8 cellular contexts compared by ENCODE assay signal in the genomic region with DNA sequence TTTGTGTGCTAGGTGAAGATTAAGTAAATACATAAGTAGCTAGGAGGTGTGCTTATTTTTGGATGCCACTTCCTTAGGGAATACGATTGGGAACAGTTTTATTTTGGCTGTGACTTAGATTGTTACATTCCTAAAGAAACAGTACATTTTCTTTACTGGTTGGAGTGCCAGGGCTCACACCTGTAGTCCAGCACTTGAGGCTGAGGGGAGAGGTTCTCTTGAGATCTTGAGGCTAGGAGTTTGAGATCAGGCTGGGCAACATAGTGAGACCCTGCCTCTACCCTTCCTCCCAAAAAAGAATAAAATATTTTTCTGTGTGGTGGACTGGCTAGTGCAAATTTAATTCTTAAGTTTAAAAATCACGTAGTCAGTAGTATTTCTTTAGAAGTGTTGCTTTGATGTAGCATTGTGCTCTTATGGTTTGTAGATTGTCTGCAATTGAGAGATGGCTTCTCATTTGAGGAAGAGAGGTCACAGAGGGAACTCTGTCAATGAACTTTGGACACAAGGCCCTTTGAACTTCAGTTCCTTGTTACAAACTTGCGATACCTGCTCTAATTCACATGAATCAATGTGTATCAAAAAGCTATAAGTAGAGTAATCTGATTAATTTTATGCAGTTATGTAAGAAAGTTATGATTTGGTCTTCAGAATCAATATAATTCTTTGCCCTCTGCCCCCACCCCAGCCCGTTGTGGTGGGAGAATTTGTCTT. TPM values are rescaled to one million over a fixed set of nuclear protein-coding genes. Genes with fewer than 3 reads are reported as not detected.
DNase-seq lines count a peak whose midpoint lies in the region; ATAC-seq and TF ChIP-seq lines count a peak whose summit lies in the region.

No MANE protein-coding gene starts in this region.

- peaks cover 7% of the 10 kb centered on the region for H3F3A ChIP-seq in PC-3 (ENCODE audit: low read length, unreplicated experiment)

- H3K4me2 ChIP-seq in PC-3 (ENCODE audit: low read length) = peak overlapping the region; percentile 33

- H3K36me3 Mint-ChIP-seq in CD8-positive, alpha-beta T cell = peaks cover 85% of the 10 kb centered on the region
- H3K36me3 Mint-ChIP-seq in central memory CD8-positive, alpha-beta T cell (ENCODE audit: insufficient read depth) = peaks cover 78% of the 10 kb centered on the region
- H3K36me3 Mint-ChIP-seq in neural crest cell (ENCODE audit: low read depth) = peaks cover 25% of the 10 kb centered on the region

- no peak for ATAC-seq in CD8-positive, alpha-beta T cell
- ATAC-seq in PC-3 = no peak
- no peak for ATAC-seq in central memory CD8-positive, alpha-beta T cell (replicated peaks; ENCODE audit: extremely low read depth, poor library complexity, severe bottlenecking)
- ATAC-seq in HG03159 (IDR thresholded peaks at IDR 0.05; ENCODE audit: unreplicated experiment) = no peak

- peaks cover 91% of the 10 kb centered on the region for H3K4me1 Mint-ChIP-seq in CD8-positive, alpha-beta T cell (ENCODE audit: low read depth)
- H3K4me1 Mint-ChIP-seq in central memory CD8-positive, alpha-beta T cell = peaks cover 79% of the 10 kb centered on the region
- peaks cover 68% of the 10 kb centered on the region for H3K4me1 Mint-ChIP-seq in neural crest cell

- peaks cover 97% of the 10 kb centered on the region for H3K4me1 ChIP-seq in CD8-positive, alpha-beta T cell (ENCODE audit: insufficient read depth, low read length)
- H3K4me1 ChIP-seq in PC-3 (ENCODE audit: insufficient read depth, low read length) = peaks cover 49% of the 10 kb centered on the region

- H3K9me2 ChIP-seq in PC-3 (replicated peaks; ENCODE audit: low read length) = no peaks in the 10 kb centered on the region

- H3K36me3 ChIP-seq in CD8-positive, alpha-beta T cell (ENCODE audit: insufficient read depth, low read length) = peaks cover 26% of the 10 kb centered on the region
- H3K36me3 ChIP-seq in PC-3 (ENCODE audit: low read depth, low read length) = peaks cover 68% of the 10 kb centered on the region

- intact Hi-C loops in CD8-positive, alpha-beta T cell (cut with DNase I, micrococcal nuclease) = no loop called here
- intact Hi-C loops in PC-3 (cut with micrococcal nuclease) = no loop called here

- H3K9ac ChIP-seq in PC-3 (ENCODE audit: low read length) = no peak overlapping the region

- H3K27me3 ChIP-seq in CD8-positive, alpha-beta T cell (ENCODE audit: insufficient read depth, low read length) = no peaks in the 10 kb centered on the region
- H3K27me3 ChIP-seq in PC-3 (ENCODE audit: low read length) = no peaks in the 10 kb centered on the region

- CTCF ChIA-PET in CD8-positive, alpha-beta T cell (lab: Charles Lee) = interaction anchor here (0.7 to 2.0 kb wide), 3 partner anchors 10 to 89 kb away, joined by 3 to 7 read pairs (median 3); no protein-coding TSS in a partner anchor
- CTCF ChIA-PET in PC-3 (lab: Charles Lee) = no interaction called here

- no peaks in the 10 kb centered on the region for H3K9me3 ChIP-seq in CD8-positive, alpha-beta T cell (ENCODE audit: low read length)
- H3K9me3 ChIP-seq in PC-3 (ENCODE audit: low read length) = no peaks in the 10 kb centered on the region

- peak overlapping the region; percentile 70 for H3K4me3 Mint-ChIP-seq in CD8-positive, alpha-beta T cell
- peak overlapping the region; percentile 72 for H3K4me3 Mint-ChIP-seq in central memory CD8-positive, alpha-beta T cell
- peak overlapping the region; percentile 70 for H3K4me3 Mint-ChIP-seq in neural crest cell

- H3K27ac ChIP-seq in CD8-positive, alpha-beta T cell (ENCODE audit: low read depth, low read length) = no peak overlapping the region
- peak overlapping the region; percentile 41 for H3K27ac ChIP-seq in PC-3 (ENCODE audit: low read length)

- H3K27ac Mint-ChIP-seq in CD8-positive, alpha-beta T cell = peak overlapping the region; percentile 71
- H3K27ac Mint-ChIP-seq in central memory CD8-positive, alpha-beta T cell (ENCODE audit: low read depth) = peak overlapping the region; percentile 90
- no peak overlapping the region for H3K27ac Mint-ChIP-seq in neural crest cell (ENCODE audit: unreplicated experiment)

- no peak for DNase-seq in CD8-positive, alpha-beta T cell
- no peak for DNase-seq in PC-3
- DNase-seq in central memory CD8-positive, alpha-beta T cell (ENCODE audit: low spot score in 2 of 2) = no peak
- DNase-seq in neural crest cell (ENCODE audit: low read depth, low spot score) = no peak
- no peak for DNase-seq in HUDEP-2 (lab: John Stamatoyannopoulos, UW; ENCODE audit: unreplicated experiment in 76 of 76)
- DNase-seq in T1000 (lab: John Stamatoyannopoulos, UW) = no peak
- DNase-seq in DMS79 treated with DMSO at 0.1 percent for 48 hours (lab: John Stamatoyannopoulos, UW) = no peak

- H3K27me3 Mint-ChIP-seq in CD8-positive, alpha-beta T cell (ENCODE audit: low read depth) = no peaks in the 10 kb centered on the region
- no peaks in the 10 kb centered on the region for H3K27me3 Mint-ChIP-seq in central memory CD8-positive, alpha-beta T cell
- H3K27me3 Mint-ChIP-seq in neural crest cell (ENCODE audit: low read depth) = no peaks in the 10 kb centered on the region

- no peaks in the 10 kb centered on the region for H3K9me3 Mint-ChIP-seq in CD8-positive, alpha-beta T cell
- no peaks in the 10 kb centered on the region for H3K9me3 Mint-ChIP-seq in central memory CD8-positive, alpha-beta T cell
- H3K9me3 Mint-ChIP-seq in neural crest cell = no peaks in the 10 kb centered on the region

- no TSS peak for BruUV-seq in PC-3 (replicated peaks; lab: Mats Ljungman, UMichigan)

- no peak for TF ChIP-seq CTCF in CD8-positive, alpha-beta T cell (IDR thresholded peaks at IDR 0.05)
- TF ChIP-seq CTCF in PC-3 (conservative IDR thresholded peaks at IDR 0.05; ENCODE audit: low read depth, low read length) (no peak), neural crest cell (conservative IDR thresholded peaks at IDR 0.05) (no peak)

- H3K4me3 ChIP-seq in CD8-positive, alpha-beta T cell (ENCODE audit: low read depth, low read length) = no peak overlapping the region
- H3K4me3 ChIP-seq in PC-3 (ENCODE audit: low read length) = no peak overlapping the region

- H4K20me1 ChIP-seq in PC-3 (ENCODE audit: low read length) = peaks cover 91% of the 10 kb centered on the region

- no peak overlapping the region for H2AFZ ChIP-seq in PC-3 (ENCODE audit: low read length)

- peaks cover 100% of the 10 kb centered on the region for H3K79me2 ChIP-seq in PC-3 (ENCODE audit: low read length)

- POLR2A ChIA-PET in CD8-positive, alpha-beta T cell (lab: Charles Lee) = no interaction called here
- POLR2A ChIA-PET in PC-3 (lab: Charles Lee; ENCODE audit: unreplicated experiment) = no interaction called here

RNA-seq across cellular contexts. Expression of a gene that starts 7.1 kb away (rescaled TPM):
- total RNA-seq in CD8-positive, alpha-beta T cell = 100 to 1,000 TPM; 189 to 191 TPM
- total RNA-seq in PC-3 (2014; rRNA removed) (24.4 and 28.6 TPM in 2 replicates), neural crest cell (80.1 and 81.1 TPM in 2 replicates)
